ENCODE assay signal across 8 cellular contexts in the genomic region with DNA sequence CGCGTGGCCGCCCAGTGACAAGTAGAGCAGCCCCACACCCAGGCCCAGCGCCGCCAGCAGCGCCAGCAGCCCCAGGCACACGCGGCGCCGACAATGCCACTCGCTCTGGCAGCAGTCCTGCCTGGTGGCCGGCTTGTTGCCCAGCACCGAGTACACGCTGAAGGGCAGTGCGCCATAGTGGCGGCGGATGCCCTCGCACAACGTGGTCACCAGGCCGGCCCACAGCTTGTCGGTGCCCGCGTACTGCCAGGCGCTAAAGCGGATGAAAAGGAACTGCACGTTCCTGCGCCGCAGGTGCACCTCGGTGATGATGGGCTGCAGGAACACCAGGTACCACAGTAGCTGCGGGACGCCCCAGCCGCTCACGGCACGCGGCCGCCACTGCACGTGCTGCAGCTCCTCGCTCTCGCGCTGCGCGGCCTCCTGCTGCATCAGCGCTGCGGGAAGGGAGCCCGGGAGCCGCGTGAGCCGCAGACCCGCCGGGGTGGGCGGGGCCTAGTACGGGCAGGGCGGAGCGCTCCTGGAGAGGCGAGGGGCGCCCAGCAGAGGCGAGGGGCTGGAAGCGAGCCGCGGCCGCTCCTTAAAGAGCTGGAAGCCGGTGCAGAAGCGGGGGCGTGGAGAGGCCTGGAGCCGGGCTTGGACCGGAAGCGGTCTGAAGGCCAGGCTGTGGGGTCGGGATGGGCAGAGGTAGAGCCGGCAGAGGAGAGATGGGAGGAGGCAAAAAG. TPM values are rescaled to one million over a fixed set of nuclear protein-coding genes. Genes with fewer than 3 reads are reported as not detected.
A peak's percentile ranks its signal among the peaks of the same experiment; 100 is the strongest.
DNase-seq lines count a peak whose midpoint lies in the region; ATAC-seq and TF ChIP-seq lines count a peak whose summit lies in the region.

No MANE protein-coding gene starts in this region.

- H3K9me3 Mint-ChIP-seq in T-helper 2 cell treated with Interferon-gamma antibody and Interleukin-4, amounts not matched to agents 5 μg/mL and 100 μg/mL, for 36 hours, result no peaks in the 10 kb centered on the region

- peak; percentile 77 for DNase-seq in GM03348 (ENCODE audit: low spot score)
- DNase-seq in T-helper 2 cell treated with Interferon-gamma antibody and Interleukin-4, amounts not matched to agents 5 μg/mL and 100 μg/mL, for 36 hours (ENCODE audit: low spot score), result peak; percentile 14
- DNase-seq in choroid plexus epithelial cell (ENCODE audit: low read depth), result peak; percentile 75
- no peak for DNase-seq in left lung
- peak in 2 of 3 experiments; percentile 12 to 36 for DNase-seq in stimulated activated CD4-positive, alpha-beta T cell treated with anti-CD3 and anti-CD28 coated beads, TNF-alpha, amount 100 ng/mL, for 4 hours (ENCODE audit: low read depth in 3 of 3)
- no peak for DNase-seq in SW480 (ENCODE audit: low spot score)
- no peak for DNase-seq in glomerular visceral epithelial cell (ENCODE audit: extremely low spot score)

- no peak for TF ChIP-seq CTCF in choroid plexus epithelial cell (conservative IDR thresholded peaks at IDR 0.05; ENCODE audit: low read depth, low read length)
- no peak for TF ChIP-seq CTCF in left lung (IDR thresholded peaks at IDR 0.05)

- H3K36me3 Mint-ChIP-seq in T-helper 2 cell treated with Interferon-gamma antibody and Interleukin-4, amounts not matched to agents 5 μg/mL and 100 μg/mL, for 36 hours (ENCODE audit: low read depth), result peaks cover 5% of the 10 kb centered on the region

- intact Hi-C loops in left lung (cut with DNase I), result no loop called here

- H3K4me1 ChIP-seq in left lung, result peaks cover 22 to 29% of the 10 kb centered on the region in 2 donors

- peak overlapping the region; percentile 71 for H3K4me3 Mint-ChIP-seq in T-helper 2 cell treated with Interferon-gamma antibody and Interleukin-4, amounts not matched to agents 5 μg/mL and 100 μg/mL, for 36 hours

- H3K4me3 ChIP-seq in choroid plexus epithelial cell (ENCODE audit: low read depth, low read length) (no peak overlapping the region), left lung (peak overlapping the region in 1 of 2 donors; percentile 17)

- H3K27ac ChIP-seq in left lung, result no peak overlapping the region

- no peak overlapping the region for H3K27ac Mint-ChIP-seq in T-helper 2 cell treated with Interferon-gamma antibody and Interleukin-4, amounts not matched to agents 5 μg/mL and 100 μg/mL, for 36 hours

- H3K36me3 ChIP-seq in left lung, result peaks cover 0 to 4% of the 10 kb centered on the region in 2 donors

- H3K27me3 ChIP-seq in left lung, result peaks cover 29 to 83% of the 10 kb centered on the region in 2 donors

- H3K9me3 ChIP-seq in left lung, result no peaks in the 10 kb centered on the region

- peaks cover 14% of the 10 kb centered on the region for H3K4me1 Mint-ChIP-seq in T-helper 2 cell treated with Interferon-gamma antibody and Interleukin-4, amounts not matched to agents 5 μg/mL and 100 μg/mL, for 36 hours (ENCODE audit: low read depth)

- H3K27me3 Mint-ChIP-seq in T-helper 2 cell treated with Interferon-gamma antibody and Interleukin-4, amounts not matched to agents 5 μg/mL and 100 μg/mL, for 36 hours (ENCODE audit: low read depth), result peaks cover 30% of the 10 kb centered on the region

- ATAC-seq in left lung, result peak; percentile 61
- no peak for ATAC-seq in GM21619 (IDR thresholded peaks at IDR 0.05; ENCODE audit: unreplicated experiment)

RNA-seq across cellular contexts. Expression of gene NKPD1, which starts 7.3 kb away (rescaled TPM):
- not detected for total RNA-seq in left lung

RNA-seq across cellular contexts. Expression of gene TRAPPC6A, which starts 24.5 kb away (rescaled TPM):
- total RNA-seq in left lung, result 10 to 100 TPM; 13.0 to 13.6 TPM

RNA-seq across cellular contexts. Expression of gene BLOC1S3, which starts 25.1 kb away (rescaled TPM):
- 10 to 100 TPM; 13.8 to 15.8 TPM for total RNA-seq in left lung

Comparison
In these comparisons a context has a peak if more than half of its experiments do, and no peak if none do; other contexts are left out.
1. DNase-seq: peak in GM03348 (single experiment), T-helper 2 cell treated with Interferon-gamma antibody and Interleukin-4, amounts not matched to agents 5 μg/mL and 100 μg/mL, for 36 hours (single experiment), choroid plexus epithelial cell (single experiment) and stimulated activated CD4-positive, alpha-beta T cell treated with anti-CD3 and anti-CD28 coated beads, TNF-alpha, amount 100 ng/mL, for 4 hours (2 of 3); none in left lung (0 of 2), SW480 (single experiment) and glomerular visceral epithelial cell (single experiment).